In the genomic region with DNA sequence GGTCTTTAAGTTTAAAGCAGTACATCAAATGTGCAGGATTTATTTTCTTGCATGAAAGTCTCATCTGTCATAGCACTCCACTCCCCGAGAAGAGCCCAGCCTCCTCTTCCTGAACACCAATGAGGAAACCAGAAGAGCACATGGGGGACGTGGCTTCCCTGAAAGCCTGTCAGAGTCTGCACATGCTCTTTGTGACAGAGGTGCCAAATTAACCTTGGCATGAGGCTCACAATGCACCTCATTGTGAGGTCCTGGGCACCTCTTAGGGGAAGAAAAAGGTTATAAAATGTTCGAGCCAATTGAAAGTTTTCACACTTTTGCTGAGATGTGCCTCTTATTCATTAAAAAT, we compare ENCODE assay signal across 9 cellular contexts.
A peak's percentile ranks its signal among the peaks of the same experiment; 100 is the strongest.
DNase-seq lines count a peak whose midpoint lies in the region; ATAC-seq and TF ChIP-seq lines count a peak whose summit lies in the region.
"Had no signal": no experiment of that assay in that cellular context is flagged by ENCODE, and none has a peak within 500 bp of the region (broad histone marks: within the 10 kb centered on the region; RNA-seq: fewer than 3 reads in every experiment).

No MANE protein-coding gene starts in this region.

- peak overlapping the region; percentile 53 for H3K4me3 ChIP-seq in WI38 (ENCODE audit: low read depth, low read length)

- no peak for TF ChIP-seq CTCF in WI38 (IDR thresholded peaks at IDR 0.05; ENCODE audit: low read depth, low read length)

- intact Hi-C loops in Right ventricle myocardium superior (cut with DNase I) = no loop called here

- ATAC-seq in Right ventricle myocardium superior (ENCODE audit: poor library complexity) (peak; percentile 98), HG02870 (IDR thresholded peaks at IDR 0.05; ENCODE audit: unreplicated experiment) (no peak), GM21367 (IDR thresholded peaks at IDR 0.05; ENCODE audit: unreplicated experiment) (no peak)

- peak; percentile 66 for DNase-seq in activated effector memory CD4-positive, alpha-beta T cell treated with anti-CD3 and anti-CD28 coated beads, Interleukin-2, amount 50 U/mL, for 16 hours
- DNase-seq in activated effector memory CD4-positive, alpha-beta T cell treated with Interleukin-2 at 50 U/mL for 16 hours = no peak
- DNase-seq in NCI-H146 treated with DMSO at 0.1 percent for 48 hours (lab: John Stamatoyannopoulos, UW; ENCODE audit: unreplicated experiment) (peak; percentile 67), Right ventricle myocardium superior (peak; percentile 57), renal cortical epithelial cell (ENCODE audit: low read depth) (peak; percentile 66)
- DNase-seq: activated T-cell treated with anti-CD3 and anti-CD28 coated beads, Interleukin-2, amount 50 U/mL, for 4 hours had no signal
